27 cellular contexts compared by ENCODE assay signal in the genomic region with DNA sequence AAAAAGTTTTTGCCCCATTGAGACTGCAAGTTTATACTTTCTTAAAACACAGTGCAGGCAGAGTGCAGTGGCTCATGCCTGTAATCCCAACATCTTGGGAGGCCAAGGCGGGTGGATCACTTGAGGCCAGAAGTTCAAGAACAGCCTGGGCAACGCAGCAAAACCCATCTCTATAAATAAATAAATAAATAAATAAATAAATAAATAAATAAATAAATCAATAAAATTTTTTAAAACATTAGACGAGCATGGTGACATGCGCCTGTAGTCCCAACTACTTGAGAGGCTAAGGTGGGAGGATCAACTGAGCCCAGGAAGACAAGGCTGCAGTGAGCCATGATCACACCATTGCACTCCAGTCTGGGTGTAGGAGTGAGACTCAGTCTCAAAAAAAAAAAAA.
"Had no signal": no experiment of that assay in that cellular context is flagged by ENCODE, and none has a peak within 500 bp of the region (broad histone marks: within the 10 kb centered on the region; RNA-seq: fewer than 3 reads in every experiment).

No MANE protein-coding gene starts in this region.

- H3K36me3 ChIP-seq: thoracic aorta, thyroid gland, tibial artery, transverse colon, upper lobe of right lung, vagina had no signal

- DNase-seq: stimulated activated CD4-positive, alpha-beta T cell treated with anti-CD3 and anti-CD28 coated beads, Interleukin-2, amount 100 ng/mL, for 48 hours; stimulated activated CD4-positive, alpha-beta T cell treated with anti-CD3 and anti-CD28 coated beads, Interleukin-4, amount 100 ng/mL, for 1 hour; stimulated activated CD4-positive, alpha-beta T cell treated with anti-CD3 and anti-CD28 coated beads, Interleukin-4, amount 100 ng/mL, for 24 hours; stimulated activated CD4-positive, alpha-beta T cell treated with anti-CD3 and anti-CD28 coated beads, Interleukin-4, amount 100 ng/mL, for 4 hours; stimulated activated CD8-positive, alpha-beta memory T cell treated with anti-CD3 and anti-CD28 coated beads, Interleukin-4, amount 100 ng/mL, for 48 hours; stimulated activated naive B cell treated with anti-CD40 and anti-IgM and Interleukin-4, amounts not matched to agents 10 μg/mL and 1 μg/mL and 100 μg/mL, for 72 hours; stimulated activated naive CD4-positive, alpha-beta T cell; stimulated activated naive CD4-positive, alpha-beta T cell treated with Interleukin-2 at 50 U/mL for 16 hours; stimulated activated naive CD8-positive, alpha-beta T cell treated with anti-CD3 and anti-CD28 coated beads, Interleukin-15, amount 100 ng/mL, for 72 hours; stimulated activated naive CD8-positive, alpha-beta T cell treated with anti-CD3 and anti-CD28 coated beads, Interleukin-15, Interleukin-2, amounts not matched to agents 100 U/mL and 50 U/mL, for 24 hours; stomach; substantia nigra; testis; thyroid gland; tibial artery; transverse colon; trophoblast cell; upper lobe of left lung; upper lobe of right lung; uterus had no signal

- ATAC-seq: stimulated activated effector memory CD8-positive, alpha-beta T cell treated with anti-CD3 and anti-CD28 coated beads, Interleukin-12 subunit alpha, Interleukin-12 subunit beta, amount 100 ng/mL, for 72 hours; stimulated activated memory B cell treated with anti-CD40 and anti-IgM and Interleukin-4, amounts not matched to agents 10 μg/mL and 1 μg/mL and 100 μg/mL, for 72 hours; stimulated activated naive B cell treated with anti-CD40 and anti-IgM and Interleukin-4, amounts not matched to agents 10 μg/mL and 1 μg/mL and 100 μg/mL, for 72 hours; stimulated activated naive CD8-positive, alpha-beta T cell treated with anti-CD3 and anti-CD28 coated beads, Interleukin-15, amount 100 ng/mL, for 72 hours; stimulated activated naive CD8-positive, alpha-beta T cell treated with anti-CD3 and anti-CD28 coated beads, Interleukin-15, Interleukin-2, amounts not matched to agents 100 U/mL and 50 U/mL, for 24 hours; upper lobe of right lung had no signal

- H3K4me3 ChIP-seq: stomach, suprapubic skin, testis, thoracic aorta, thyroid gland, tibial artery, tibial nerve, transverse colon, upper lobe of left lung, upper lobe of right lung, uterus, vagina had no signal

- H3K27ac ChIP-seq: stomach, suprapubic skin, testis, thoracic aorta, thyroid gland, tibial artery, tibial nerve, transverse colon, upper lobe of left lung, upper lobe of right lung, uterus, vagina had no signal

- H3K9me3 ChIP-seq: stomach, suprapubic skin, testis, thoracic aorta, thyroid gland, tibial artery, tibial nerve, transverse colon, upper lobe of left lung, upper lobe of right lung, uterus, vagina had no signal

- FAIRE-seq: urothelium cell line had no signal

- H3K4me1 ChIP-seq: stomach, suprapubic skin, testis, thyroid gland, tibial artery, tibial nerve, transverse colon, upper lobe of left lung, upper lobe of right lung, uterus, vagina had no signal
